In genomic region chr2:119679526-119679837, GRCh38 we compare ENCODE assay signal across 8 cellular contexts. TPM values are rescaled to one million over a fixed set of nuclear protein-coding genes. Genes with fewer than 3 reads are reported as not detected.
DNase-seq lines count a peak whose midpoint lies in the region; ATAC-seq, FAIRE-seq and TF ChIP-seq lines count a peak whose summit lies in the region.

No MANE protein-coding gene starts in this region.

- ATAC-seq in A549, result no peak

- no peak for TF ChIP-seq RAD21 in A549 (conservative IDR thresholded peaks at IDR 0.05 in 1 of 2, IDR thresholded peaks at IDR 0.05 in 1 of 2)

- TF ChIP-seq EP300 in A549 (IDR thresholded peaks at IDR 0.05), result no peak

- H3K4me1 ChIP-seq in A549 (peaks cover 13% of the 10 kb centered on the region), HAP-1 (no peaks in the 10 kb centered on the region), mononuclear cell (ENCODE audit: insufficient read depth, low read length) (peaks cover 12% of the 10 kb centered on the region)

- POLR2A ChIA-PET in A549 (lab: Yijun Ruan, JAX), result interaction anchor here (0.6 to 1.2 kb wide), 8 partner anchors 13 to 1399 kb away, joined by 3 to 11 read pairs (median 4); partner anchors contain the start of genes PTPN4 and TMEM185B

- TF ChIP-seq CTCF in A549 (IDR thresholded peaks at IDR 0.05), result no peak
- TF ChIP-seq CTCF in brain (conservative IDR thresholded peaks at IDR 0.05), result no peak
- TF ChIP-seq CTCF in GM13977 (IDR thresholded peaks at IDR 0.05; ENCODE audit: extremely low read depth, insufficient read depth, missing control alignments), result no peak

- H3K27me3 Mint-ChIP-seq in brain, result peaks cover 4% of the 10 kb centered on the region

- H3K27ac ChIP-seq in A549, result peak overlapping the region; percentile 88 to 92

- peak overlapping the region; percentile 94 for H3K4me2 ChIP-seq in A549

- H3K4me1 Mint-ChIP-seq in brain, result peaks cover 56% of the 10 kb centered on the region

- FAIRE-seq in A549 (lab: Jason Lieb, UNC), result no peak

- H3K4me3 ChIP-seq in A549, result peak overlapping the region; percentile 88
- H3K4me3 ChIP-seq in HAP-1, result peak overlapping the region; percentile 82
- H3K4me3 ChIP-seq in mononuclear cell (ENCODE audit: low read length), result peak overlapping the region; percentile 75

- CTCF ChIA-PET in A549 (lab: Yijun Ruan, JAX), result interaction anchor here (1.2 kb wide), 1 partner anchor 39 kb away, joined by 6 read pairs; no protein-coding TSS in a partner anchor

- H3K9me3 ChIP-seq in A549 (no peaks in the 10 kb centered on the region), HAP-1 (no peaks in the 10 kb centered on the region), mononuclear cell (ENCODE audit: low read depth, low read length) (no peaks in the 10 kb centered on the region)

- 1% methylated on average over 9 of the region's 9 CpGs for WGBS in A549 (ENCODE audit: missing lambda C conversion rate)

- H3K36me3 Mint-ChIP-seq in brain, result peaks cover 13% of the 10 kb centered on the region

- H3K4me3 Mint-ChIP-seq in brain, result peak overlapping the region; percentile 84 to 91 (median 88)

- H3K27ac Mint-ChIP-seq in brain, result peak overlapping the region; percentile 34 to 78 (median 60)

- DNase-seq in A549 (ENCODE audit: low read depth in 1 of 2, low spot score in 1 of 2) (no peak), HAP-1 (ENCODE audit: low spot score in 2 of 2) (no peak), ureter (ENCODE audit: low spot score) (no peak), GM13977 (ENCODE audit: low spot score) (no peak), NCI-H2107 (lab: John Stamatoyannopoulos, UW) (no peak)
- DNase-seq in NK-92 treated with Interleukin-12 subunit alpha and Interleukin-12 subunit beta, amount 100 ng/mL, for 24 hours (lab: John Stamatoyannopoulos, UW), result no peak

- TF ChIP-seq POLR2A in A549 (IDR thresholded peaks at IDR 0.05; ENCODE audit: low read length), result no peak

- H3K9me3 Mint-ChIP-seq in brain, result peaks cover 0 to 3% (median 0%) of the 10 kb centered on the region in 5 experiments

- in situ Hi-C loops in HAP-1 (cut with MboI; ENCODE audit: low sequenced_read_pairs), result no loop called here
- in situ Hi-C loops in GM13977 (cut with MboI; ENCODE audit: low pct_unique_long_range_greater_than_20kb, low sequenced_read_pairs, unreplicated experiment), result no loop called here

- peaks cover 17% of the 10 kb centered on the region for H3K36me3 ChIP-seq in HAP-1 (replicated peaks)

- H3K27me3 ChIP-seq in HAP-1 (ENCODE audit: low read depth) (no peaks in the 10 kb centered on the region), mononuclear cell (ENCODE audit: insufficient read depth, low read length) (no peaks in the 10 kb centered on the region)

TF ChIP-seq in A549, 52 proteins besides CTCF, POLR2A, EP300 and RAD21:
- TF ChIP-seq PHF8 (IDR thresholded peaks at IDR 0.05; ENCODE audit: borderline replicate concordance, low read depth) (peak; percentile 65; the same call in 1 of the 2 replicates), EHF (CRISPR knock-in tag; IDR thresholded peaks at IDR 0.05) (no peak)

RNA-seq across cellular contexts. Expression of gene TMEM177, which starts 0.5 kb away (rescaled TPM):
- polyA plus RNA-seq in A549 (2011; rRNA removed) (20.2 and 21.1 TPM in 2 replicates), A549 (2017; fragmentation: RNase III; extraction: RNeasy Plus Mini Kit Qiagen cat#74134 plus additional on column Dnase treatment) (19.2 to 20.0 TPM (median 19.5 TPM) in 3 replicates), brain (ENCODE audit: insufficient read depth, low read depth, low replicate concordance) (6.9 TPM)
- polyA plus RNA-seq in A549 (2012; cell fraction: cytosol; rRNA removed), result 34.7 and 55.4 TPM in 2 replicates
- polyA plus RNA-seq in A549 (2012; cell fraction: nucleus; rRNA removed), result 34.6 and 43.7 TPM in 2 replicates
- polyA minus RNA-seq in A549 (2011; rRNA and poly(A)+ RNA removed), result 21.1 and 23.0 TPM in 2 replicates
- total RNA-seq in mononuclear cell (2.7 TPM), ureter (18.9 TPM)
